9 cellular contexts compared by ENCODE assay signal in the genomic region with DNA sequence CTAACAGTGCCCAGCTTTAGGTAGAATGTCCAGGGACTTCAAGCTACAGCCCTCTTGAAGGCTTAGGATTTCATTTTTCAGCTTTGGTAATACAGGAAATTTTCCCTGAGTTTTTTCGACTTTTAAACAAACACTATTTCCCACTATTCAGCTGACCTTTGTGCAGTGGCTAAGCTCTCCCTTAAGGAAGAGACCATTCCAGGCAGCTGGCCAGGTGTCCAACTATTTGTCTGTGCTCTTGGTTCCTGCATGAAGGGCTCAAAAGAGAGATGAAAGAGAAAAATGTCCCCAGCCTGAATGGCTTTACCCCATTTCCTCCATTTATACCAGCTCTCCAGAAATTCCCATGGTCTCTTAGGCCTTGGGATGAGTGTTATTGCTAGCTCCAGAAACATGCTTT.
"Had no signal": no experiment of that assay in that cellular context is flagged by ENCODE, and none has a peak within 500 bp of the region (broad histone marks: within the 10 kb centered on the region; RNA-seq: fewer than 3 reads in every experiment).

No MANE protein-coding gene starts in this region.

- FAIRE-seq: K562 had no signal

- H2AFZ ChIP-seq: GM23248 had no signal

- H3K9ac ChIP-seq: GM23248 had no signal

- ATAC-seq: HCT116, K562 had no signal

- H3K4me3 Mint-ChIP-seq: HFFc6 had no signal

- DNase-seq: GM23248, GOT3, H7, HFFc6, IMR-90, KG1 had no signal

- H3K4me1 ChIP-seq: HAP-1 had no signal

- H3K36me3 ChIP-seq: HAP-1 had no signal

- H3K27ac Mint-ChIP-seq: HFFc6 had no signal

- H3K9me3 ChIP-seq: HAP-1 had no signal

- H3K27ac ChIP-seq: GM23248 had no signal

- H3K4me3 ChIP-seq: GM23248, HAP-1, K562 had no signal
